Comparison of ENCODE assay signal across 8 cellular contexts in genomic region chr5:134525687-134526482, GRCh38. TPM values are rescaled to one million over a fixed set of nuclear protein-coding genes. Genes with fewer than 3 reads are reported as not detected.
DNase-seq lines count a peak whose midpoint lies in the region; ATAC-seq, FAIRE-seq and TF ChIP-seq lines count a peak whose summit lies in the region.

No MANE protein-coding gene starts in this region.

- TF ChIP-seq CTCF in A549 (IDR thresholded peaks at IDR 0.05): 0 out of 3 replicates have a peak, but pooled peaks have one; percentile 14
- TF ChIP-seq CTCF in gastroesophageal sphincter (IDR thresholded peaks at IDR 0.05): peak in 3 of 4 experiments; percentile 2 to 40 (median 6)

- CTCF ChIA-PET in A549 (lab: Yijun Ruan, JAX): interaction anchor here (0.6 to 13.2 kb wide), 25 partner anchors 9 to 317 kb away, joined by 3 to 149 read pairs (median 8); partner anchors contain the start of gene CDKN2AIPNL

- H3K27ac Mint-ChIP-seq in activated naive CD4-positive, alpha-beta T cell treated with anti-CD3 and anti-CD28 coated beads, Interleukin-2, amount 50 U/mL, for 24 hours: peak overlapping the region; percentile 99

- no peaks in the 10 kb centered on the region for H3K36me3 Mint-ChIP-seq in activated naive CD4-positive, alpha-beta T cell treated with anti-CD3 and anti-CD28 coated beads, Interleukin-2, amount 50 U/mL, for 24 hours

- no peaks in the 10 kb centered on the region for H3K27me3 ChIP-seq in gastroesophageal sphincter
- peaks cover 35% of the 10 kb centered on the region for H3K27me3 ChIP-seq in neuron (ENCODE audit: insufficient read depth, low read length)
- H3K27me3 ChIP-seq in thymus (ENCODE audit: control insufficient read depth, insufficient read depth): no peaks in the 10 kb centered on the region

- H3K4me2 ChIP-seq in A549: peak overlapping the region; percentile 97

- H3K9me3 Mint-ChIP-seq in activated naive CD4-positive, alpha-beta T cell treated with anti-CD3 and anti-CD28 coated beads, Interleukin-2, amount 50 U/mL, for 24 hours: no peaks in the 10 kb centered on the region

- ATAC-seq in A549 (peak; percentile 1 to 35; a peak in 5 of 6 replicates), gastroesophageal sphincter (peak; percentile 17)

- H3K4me3 ChIP-seq in A549 (peak overlapping the region; percentile 82), gastroesophageal sphincter (peak overlapping the region; percentile 72 to 96), neuron (ENCODE audit: low read length) (peak overlapping the region; percentile 62), thymus (ENCODE audit: low read length) (peak overlapping the region; percentile 89)

- peaks cover 36% of the 10 kb centered on the region for H3K4me1 Mint-ChIP-seq in activated naive CD4-positive, alpha-beta T cell treated with anti-CD3 and anti-CD28 coated beads, Interleukin-2, amount 50 U/mL, for 24 hours

- FAIRE-seq in A549 (lab: Jason Lieb, UNC): no peak

- peak overlapping the region; percentile 99 for H3K4me3 Mint-ChIP-seq in activated naive CD4-positive, alpha-beta T cell treated with anti-CD3 and anti-CD28 coated beads, Interleukin-2, amount 50 U/mL, for 24 hours

- peak overlapping the region; percentile 95 for H2AFZ ChIP-seq in neuron (ENCODE audit: low read depth, low read length)

- H3K4me1 ChIP-seq in A549 (peaks cover 47% of the 10 kb centered on the region), gastroesophageal sphincter (peaks cover under 1 to 47% (median 30%) of the 10 kb centered on the region in 3 donors), neuron (ENCODE audit: insufficient read depth, low read length) (peaks cover 26% of the 10 kb centered on the region), thymus (ENCODE audit: control insufficient read depth, insufficient read depth, low read length) (peaks cover 7% of the 10 kb centered on the region)

- TF ChIP-seq POLR2A in A549 (IDR thresholded peaks at IDR 0.05; ENCODE audit: low read length): peak; percentile 43
- peak; percentile 51 for TF ChIP-seq POLR2A in GM18951 (IDR thresholded peaks at IDR 0.05; ENCODE audit: extremely low read depth, insufficient read depth, insufficient read length)
- peak; percentile 65 for TF ChIP-seq POLR2A in Raji (IDR thresholded peaks at IDR 0.05; ENCODE audit: insufficient read depth, low read depth, low read length)
- no peak for TF ChIP-seq POLR2A in gastroesophageal sphincter (IDR thresholded peaks at IDR 0.05)

- 2% methylated on average over 35 of the region's 84 CpGs for WGBS in A549 (ENCODE audit: missing lambda C conversion rate)
- WGBS in gastroesophageal sphincter (ENCODE audit: low coverage in 1 of 2), 2 donors: no CpG with 5 or more reads among the region's 84 CpGs
- under 1% methylated on average over 84 of the region's 84 CpGs for WGBS in thymus

- H3K36me3 ChIP-seq in gastroesophageal sphincter (no peaks in the 10 kb centered on the region), neuron (ENCODE audit: insufficient read depth, low read length) (no peaks in the 10 kb centered on the region), thymus (ENCODE audit: control insufficient read depth, insufficient read depth) (no peaks in the 10 kb centered on the region)

- TF ChIP-seq EP300 in A549 (IDR thresholded peaks at IDR 0.05) (peak in 1 of 2 experiments; percentile 6; a peak in 1 of 5 replicates), Ishikawa (IDR thresholded peaks at IDR 0.05; ENCODE audit: borderline replicate concordance) (no peak), gastroesophageal sphincter (IDR thresholded peaks at IDR 0.05) (no peak)

- in situ Hi-C loops in GM18951 (cut with MboI; ENCODE audit: low sequenced_read_pairs, unreplicated experiment): no loop called here

- TF ChIP-seq RAD21 in A549 (conservative IDR thresholded peaks at IDR 0.05 in 1 of 2, IDR thresholded peaks at IDR 0.05 in 1 of 2): no peak; a peak in 1 of 5 replicates
- TF ChIP-seq RAD21 in Ishikawa (IDR thresholded peaks at IDR 0.05; ENCODE audit: low read depth): 0 out of 2 replicates have a peak, but pooled peaks have one; percentile 4

- POLR2A ChIA-PET in A549 (lab: Yijun Ruan, JAX): interaction anchor here (1.0 to 5.8 kb wide), 14 partner anchors 15 to 349 kb away, joined by 3 to 77 read pairs (median 6); partner anchors contain the start of genes C5orf24, CDKN2AIPNL, SKP1 and UBE2B

- no peaks in the 10 kb centered on the region for H3K27me3 Mint-ChIP-seq in activated naive CD4-positive, alpha-beta T cell treated with anti-CD3 and anti-CD28 coated beads, Interleukin-2, amount 50 U/mL, for 24 hours

- peak overlapping the region; percentile 99 to 100 for H3K27ac ChIP-seq in A549
- H3K27ac ChIP-seq in gastroesophageal sphincter: peak overlapping the region; percentile 96 to 100 (median 100)
- H3K27ac ChIP-seq in thymus (ENCODE audit: low read depth): peak overlapping the region; percentile 100

- H3K9me3 ChIP-seq in A549: no peaks in the 10 kb centered on the region
- no peaks in the 10 kb centered on the region for H3K9me3 ChIP-seq in gastroesophageal sphincter
- no peaks in the 10 kb centered on the region for H3K9me3 ChIP-seq in neuron (ENCODE audit: low read length)
- H3K9me3 ChIP-seq in thymus (ENCODE audit: control insufficient read depth): no peaks in the 10 kb centered on the region

- peak; percentile 78 to 84 for DNase-seq in A549 (ENCODE audit: low read depth in 1 of 2, low spot score in 1 of 2)

TF ChIP-seq in A549, 52 proteins besides CTCF, POLR2A, EP300 and RAD21 (continues in another document):
- TF ChIP-seq TFCP2L1 (CRISPR knock-in tag; IDR thresholded peaks at IDR 0.05) (no peak), PHF8 (IDR thresholded peaks at IDR 0.05; ENCODE audit: borderline replicate concordance, low read depth) (0 out of 2 replicates have a peak, but pooled peaks have one; percentile 19), HMGXB4 (CRISPR knock-in tag; IDR thresholded peaks at IDR 0.05; ENCODE audit: borderline replicate concordance) (no peak), JUN (IDR thresholded peaks at IDR 0.05) (peak in 1 of 2 experiments; percentile 40; a peak in 2 of 5 replicates), ZFP36 (IDR thresholded peaks at IDR 0.05; ENCODE audit: borderline replicate concordance, partially characterized antibody) (no peak), MAX (IDR thresholded peaks at IDR 0.05) (peak; percentile 29)

TF ChIP-seq in Ishikawa, 13 proteins besides CTCF, POLR2A, EP300 and RAD21:
- peak; percentile 61; the same call in 1 of the 2 replicates for TF ChIP-seq ZBTB7A (IDR thresholded peaks at IDR 0.05; ENCODE audit: low read depth)
- TF ChIP-seq NFIC (IDR thresholded peaks at IDR 0.05): peak; percentile 41; the same call in 1 of the 2 replicates
- TF ChIP-seq TAF1 (IDR thresholded peaks at IDR 0.05; ENCODE audit: low read depth): peak; percentile 16; the same call in 1 of the 2 replicates
- no peak for TF ChIP-seq EGR1 (IDR thresholded peaks at IDR 0.05)
- TF ChIP-seq YY1 (IDR thresholded peaks at IDR 0.05; ENCODE audit: low read depth): no peak

RNA-seq across cellular contexts. Expression of gene JADE2, which starts 0.4 kb away (rescaled TPM):
- polyA plus RNA-seq in A549 (2011; rRNA removed) (21.7 and 24.0 TPM in 2 replicates), A549 (2017; fragmentation: RNase III; extraction: RNeasy Plus Mini Kit Qiagen cat#74134 plus additional on column Dnase treatment) (23.7 to 27.1 TPM (median 27.0 TPM) in 3 replicates), thymus (14.1 TPM)
- 21.2 and 29.1 TPM in 2 replicates for polyA plus RNA-seq in A549 (2012; cell fraction: cytosol; rRNA removed)
- polyA plus RNA-seq in A549 (2012; cell fraction: nucleus; rRNA removed): 30.8 and 36.0 TPM in 2 replicates
- polyA minus RNA-seq in A549 (2011; rRNA and poly(A)+ RNA removed): 48.2 and 50.5 TPM in 2 replicates
- 100 to 1,000 TPM in 2 of 4 donors, 10 to 100 TPM in 2; 46.0 to 113 (median 89.2) TPM for total RNA-seq in gastroesophageal sphincter

Comparison
In these comparisons a context has a peak if more than half of its experiments do, and no peak if none do; other contexts are left out.
1. Peak in every context shown above with its lines: DNase-seq, ATAC-seq, H3K4me3 ChIP-seq and H3K27ac ChIP-seq.
2. POLR2A ChIP-seq: peak in A549 (single experiment), GM18951 (single experiment) and Raji (single experiment); none in gastroesophageal sphincter (0 of 2).